Comparison of ENCODE assay signal across 8 cellular contexts in genomic region chr5:151252762-151253603, GRCh38. TPM values are rescaled to one million over a fixed set of nuclear protein-coding genes. Genes with fewer than 3 reads are reported as not detected.
A peak's percentile ranks its signal among the peaks of the same experiment; 100 is the strongest.
DNase-seq lines count a peak whose midpoint lies in the region; ATAC-seq, FAIRE-seq and TF ChIP-seq lines count a peak whose summit lies in the region.

Gene GM2A, plus strand, starts transcription at chr5:151253185. Its CDS starts 32 bp downstream, at chr5:151253217.

- CTCF ChIA-PET in OCI-LY7 (lab: Charles Lee; ENCODE audit: unreplicated experiment), result interaction anchor here (0.6 to 2.1 kb wide), 11 partner anchors 14 to 533 kb away, joined by 3 to 9 read pairs (median 4); no protein-coding TSS in a partner anchor

- POLR2A ChIA-PET in OCI-LY7 (lab: Charles Lee), result interaction anchor here (0.6 to 4.8 kb wide), 38 partner anchors 11 to 522 kb away, joined by 3 to 49 read pairs (median 5); partner anchors contain the start of genes CCDC69 and G3BP1

- no peaks in the 10 kb centered on the region for H3K9me2 ChIP-seq in OCI-LY7 (ENCODE audit: insufficient read depth, low read length)

- H3K36me3 ChIP-seq in OCI-LY7 (ENCODE audit: insufficient read depth, low read length), result peaks cover 11% of the 10 kb centered on the region

- H3K79me2 ChIP-seq in OCI-LY7 (ENCODE audit: insufficient read depth, low read depth, low read length), result peaks cover 50% of the 10 kb centered on the region

- no peak for FAIRE-seq in D721Med (lab: Jason Lieb, UNC)

- ATAC-seq in GM21526 (IDR thresholded peaks at IDR 0.05; ENCODE audit: low FRiP score, unreplicated experiment), result peak; percentile 71

- peaks cover 12% of the 10 kb centered on the region for H3K4me1 Mint-ChIP-seq in endothelial cell (ENCODE audit: unreplicated experiment)
- H3K4me1 Mint-ChIP-seq in mesothelial cell of epicardium, result peaks cover 35% of the 10 kb centered on the region

- H3K36me3 Mint-ChIP-seq in endothelial cell (ENCODE audit: low read depth, unreplicated experiment) (no peaks in the 10 kb centered on the region), mesothelial cell of epicardium (no peaks in the 10 kb centered on the region)

- H3K27me3 Mint-ChIP-seq in endothelial cell (ENCODE audit: unreplicated experiment) (peaks cover 4% of the 10 kb centered on the region), mesothelial cell of epicardium (ENCODE audit: low read depth) (no peaks in the 10 kb centered on the region)

- no peak for TF ChIP-seq CTCF in D721Med (IDR thresholded peaks at IDR 0.05; ENCODE audit: insufficient read depth, missing control alignments)
- no peak for TF ChIP-seq CTCF in OCI-LY7 (conservative IDR thresholded peaks at IDR 0.05; ENCODE audit: low read length)
- no peak for TF ChIP-seq CTCF in endothelial cell (IDR thresholded peaks at IDR 0.05; ENCODE audit: unreplicated experiment)
- no peak for TF ChIP-seq CTCF in mesothelial cell of epicardium (IDR thresholded peaks at IDR 0.05; ENCODE audit: unreplicated experiment)

- H3K4me3 ChIP-seq in OCI-LY7 (ENCODE audit: low read depth, low read length, poor library complexity, severe bottlenecking), result peak within 1 kb of the TSS; percentile 97

- H3K9me3 Mint-ChIP-seq in endothelial cell (ENCODE audit: unreplicated experiment), result no peaks in the 10 kb centered on the region
- H3K9me3 Mint-ChIP-seq in mesothelial cell of epicardium, result no peaks in the 10 kb centered on the region

- H3K27ac Mint-ChIP-seq in endothelial cell (ENCODE audit: unreplicated experiment), result peak within 1 kb of the TSS; percentile 2
- peak within 1 kb of the TSS; percentile 99 for H3K27ac Mint-ChIP-seq in mesothelial cell of epicardium

- TSS peak; percentile 82 for BruUV-seq in OCI-LY7 (replicated peaks; lab: Mats Ljungman, UMichigan)

- peaks cover 6% of the 10 kb centered on the region; the same call in 1 of the 2 replicates for H4K20me1 ChIP-seq in OCI-LY7 (ENCODE audit: insufficient read depth, low read length)

- H3K4me3 Mint-ChIP-seq in endothelial cell (ENCODE audit: unreplicated experiment) (peak within 1 kb of the TSS; percentile 83), mesothelial cell of epicardium (peak within 1 kb of the TSS; percentile 92)

- H3K4me1 ChIP-seq in OCI-LY7 (ENCODE audit: insufficient read depth, low read length, poor library complexity, severe bottlenecking), result peaks cover 56% of the 10 kb centered on the region

- peak within 1 kb of the TSS; percentile 88 for H3K27ac ChIP-seq in OCI-LY7 (ENCODE audit: low read depth, low read length, poor library complexity, severe bottlenecking)

- H2AFZ ChIP-seq in OCI-LY7 (ENCODE audit: low read length), result peak within 1 kb of the TSS; percentile 69; the same call in 1 of the 2 replicates

- peak within 1 kb of the TSS; percentile 99 for H3K4me2 ChIP-seq in OCI-LY7 (ENCODE audit: low read length)

- no peaks in the 10 kb centered on the region for H3K9me3 ChIP-seq in OCI-LY7 (ENCODE audit: low read length)

- DNase-seq in D721Med (ENCODE audit: insufficient read length, low spot score) (peak; percentile 86), HuH-7.5 (ENCODE audit: low spot score) (peak; percentile 81), OCI-LY7 (ENCODE audit: low spot score) (peak; percentile 100), activated T-cell treated with anti-CD3 and anti-CD28 coated beads for 1 hour (ENCODE audit: low read depth) (peak; percentile 95), endothelial cell (ENCODE audit: low spot score) (peak; percentile 97), mesothelial cell of epicardium (ENCODE audit: low spot score in 2 of 2, unreplicated experiment in 2 of 2) (peak; percentile 96 to 98)
- DNase-seq in stimulated activated CD8-positive, alpha-beta memory T cell treated with anti-CD3 and anti-CD28 coated beads, Interleukin-15, amount 100 ng/mL, for 48 hours (ENCODE audit: low read depth in 2 of 2), result peak; percentile 97 to 99

- intact Hi-C loops in OCI-LY7 (cut with micrococcal nuclease; ENCODE audit: unreplicated experiment), result loop anchor here (1.0 to 10.0 kb wide), 5 partner anchors 41 to 768 kb away; partner anchors contain the start of genes G3BP1 and TNIP1

RNA-seq across cellular contexts. Expression of gene GM2A, which starts in this region (rescaled TPM):
- total RNA-seq in OCI-LY7 (2014; rRNA removed; shearing (Covaris generic)), result 52.4 and 60.2 TPM in 2 replicates
- 52.9 and 64.5 TPM in 2 replicates for total RNA-seq in OCI-LY7 (2022)
- total RNA-seq in endothelial cell (ENCODE audit: unreplicated experiment), result 33.9 TPM
- total RNA-seq in mesothelial cell of epicardium, result 41.8 to 42.9 TPM (median 42.7 TPM) in 3 replicates

Comparison
In these comparisons a context has a peak if more than half of its experiments do, and no peak if none do; other contexts are left out.
1. Peak in every context shown above with its lines: DNase-seq, ATAC-seq, H3K4me3 ChIP-seq and H3K27ac ChIP-seq.